Comparison of ENCODE assay signal across 23 cellular contexts in the genomic region with DNA sequence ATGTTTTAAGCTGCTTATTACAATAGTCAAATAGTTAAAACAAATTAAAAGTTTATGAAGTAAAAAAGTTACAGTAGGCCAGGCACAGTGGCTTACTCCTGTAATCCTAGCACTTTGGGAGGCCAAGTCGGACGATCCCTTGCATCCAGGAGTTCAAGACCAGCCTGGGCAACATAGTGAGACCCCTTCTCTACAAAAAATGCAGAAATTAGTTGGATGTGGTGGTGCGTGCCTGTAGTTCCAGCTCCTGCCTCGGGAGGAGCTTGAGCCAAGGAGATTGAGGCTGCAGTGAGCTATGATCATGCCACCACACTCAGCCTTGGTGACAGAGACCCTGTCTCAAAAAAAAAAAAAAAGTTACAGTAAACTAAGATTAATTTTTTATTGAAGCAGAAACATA.
DNase-seq lines count a peak whose midpoint lies in the region; ATAC-seq, FAIRE-seq and TF ChIP-seq lines count a peak whose summit lies in the region.
"Had no signal": no experiment of that assay in that cellular context is flagged by ENCODE, and none has a peak within 500 bp of the region (broad histone marks: within the 10 kb centered on the region; RNA-seq: fewer than 3 reads in every experiment).

No MANE protein-coding gene starts in this region.

- CTCF ChIA-PET in Calu3 (lab: Charles Lee): interaction anchor here (0.6 to 1.0 kb wide), 2 partner anchors 180 to 251 kb away, joined by 4 to 11 read pairs; no protein-coding TSS in a partner anchor

- no peaks in the 10 kb centered on the region for H3K4me1 ChIP-seq in keratinocyte (ENCODE audit: control insufficient read depth, extremely low read depth, insufficient read depth, low read length)
- H3K4me1 ChIP-seq: Caco-2 had no signal

- H3K9me1 ChIP-seq in keratinocyte (ENCODE audit: control insufficient read depth, extremely low read depth, insufficient read depth, low read length): no peaks in the 10 kb centered on the region

- H2AFZ ChIP-seq in keratinocyte (ENCODE audit: control insufficient read depth, low read length): no peak overlapping the region

- H3K27me3 Mint-ChIP-seq in Calu3 (ENCODE audit: unreplicated experiment): no peaks in the 10 kb centered on the region
- H3K27me3 Mint-ChIP-seq: brain; natural killer cell treated with Interleukin-12 subunit alpha and Interleukin-12 subunit beta and Interleukin-15 and Interleukin-18, amount 100 ng/mL, for 72 hours; stimulated activated memory B cell treated with anti-CD40 and anti-IgM and Interleukin-4, amounts not matched to agents 10 μg/mL and 1 μg/mL and 100 μg/mL, for 72 hours had no signal

- dilution Hi-C loops in keratinocyte (cut with MboI; ENCODE audit: extremely low pct_ligation_motif_present, low sequenced_read_pairs): no loop called here

- TF ChIP-seq CTCF in Calu3 (IDR thresholded peaks at IDR 0.05; ENCODE audit: unreplicated experiment) (peak; percentile 24), WERI-Rb-1 (IDR thresholded peaks at IDR 0.05; ENCODE audit: low read depth, low read length) (0 out of 2 replicates have a peak, but pooled peaks have one; percentile 6), keratinocyte (optimal IDR thresholded peaks at IDR 0.05 in 1 of 3, IDR thresholded peaks at IDR 0.05 in 1 of 3, conservative IDR thresholded peaks at IDR 0.05 in 1 of 3; ENCODE audit: extremely low read depth in 1 of 3, insufficient read depth in 2 of 3, low read length in 3 of 3) (peak in 2 of 3 experiments; percentile 9 to 12)

- no peaks in the 10 kb centered on the region for H3K36me3 Mint-ChIP-seq in Calu3 (ENCODE audit: insufficient read depth, unreplicated experiment)
- H3K36me3 Mint-ChIP-seq: natural killer cell treated with Interleukin-12 subunit alpha and Interleukin-12 subunit beta and Interleukin-15 and Interleukin-18, amount 100 ng/mL, for 72 hours; stimulated activated memory B cell treated with anti-CD40 and anti-IgM and Interleukin-4, amounts not matched to agents 10 μg/mL and 1 μg/mL and 100 μg/mL, for 72 hours had no signal

- H3K9ac ChIP-seq in keratinocyte (ENCODE audit: control insufficient read depth, extremely low read depth, insufficient read depth, low read length): no peak overlapping the region

- no peaks in the 10 kb centered on the region for H3K4me1 Mint-ChIP-seq in Calu3 (ENCODE audit: low read depth, unreplicated experiment)
- H3K4me1 Mint-ChIP-seq: brain; stimulated activated memory B cell treated with anti-CD40 and anti-IgM and Interleukin-4, amounts not matched to agents 10 μg/mL and 1 μg/mL and 100 μg/mL, for 72 hours had no signal

- no peaks in the 10 kb centered on the region for H4K20me1 ChIP-seq in keratinocyte (ENCODE audit: control insufficient read depth, extremely low read depth, insufficient read depth, low read length)

- ATAC-seq in HG03280 (IDR thresholded peaks at IDR 0.05; ENCODE audit: unreplicated experiment) (no peak), HG03571 (IDR thresholded peaks at IDR 0.05; ENCODE audit: unreplicated experiment) (no peak)
- ATAC-seq: natural killer cell treated with Interleukin-12 subunit alpha and Interleukin-12 subunit beta and Interleukin-15 and Interleukin-18, amount 100 ng/mL, for 72 hours; stimulated activated memory B cell treated with anti-CD40 and anti-IgM and Interleukin-4, amounts not matched to agents 10 μg/mL and 1 μg/mL and 100 μg/mL, for 72 hours had no signal

- no peak for FAIRE-seq in keratinocyte (lab: Jason Lieb, UNC)
- FAIRE-seq: GM12891 had no signal

- no peak overlapping the region for H3K27ac Mint-ChIP-seq in Calu3 (ENCODE audit: unreplicated experiment)
- H3K27ac Mint-ChIP-seq: activated T-helper 2 cell treated with anti-CD3 and anti-CD28 coated beads, Interferon-gamma antibody, Interleukin-2, Interleukin-4, amounts not matched to agents 10 μg/mL and 5 μg/mL and 100 μg/mL, durations not matched to agents 14 hours and 24 hours and 36 hours; brain; natural killer cell treated with Interleukin-12 subunit alpha and Interleukin-12 subunit beta and Interleukin-15 and Interleukin-18, amount 100 ng/mL, for 72 hours; stimulated activated memory B cell treated with anti-CD40 and anti-IgM and Interleukin-4, amounts not matched to agents 10 μg/mL and 1 μg/mL and 100 μg/mL, for 72 hours had no signal

- H3K4me3 Mint-ChIP-seq in Calu3 (ENCODE audit: low read depth, unreplicated experiment): no peak overlapping the region
- H3K4me3 Mint-ChIP-seq: brain; natural killer cell treated with Interleukin-12 subunit alpha and Interleukin-12 subunit beta and Interleukin-15 and Interleukin-18, amount 100 ng/mL, for 72 hours; stimulated activated memory B cell treated with anti-CD40 and anti-IgM and Interleukin-4, amounts not matched to agents 10 μg/mL and 1 μg/mL and 100 μg/mL, for 72 hours had no signal

- no peaks in the 10 kb centered on the region for H3K79me2 ChIP-seq in keratinocyte (ENCODE audit: control insufficient read depth, insufficient read depth, low read length)

- no TSS peak for BruUV-seq in Calu3 (replicated peaks; lab: Mats Ljungman, UMichigan)

- no peak overlapping the region for H3K27ac ChIP-seq in WERI-Rb-1
- H3K27ac ChIP-seq in keratinocyte (ENCODE audit: control insufficient read depth, insufficient read depth, low read length): no peak overlapping the region

- peak; percentile 6 for DNase-seq in Calu3
- DNase-seq in HT1080 (ENCODE audit: low read depth): peak; percentile 5
- DNase-seq in WERI-Rb-1: no peak
- no peak for DNase-seq in keratinocyte (ENCODE audit: low read depth, low spot score)
- DNase-seq in activated CD4-positive, alpha-beta T cell treated with anti-CD3 and anti-CD28 coated beads, Interleukin-2, amount 50 U/mL, for 1 hour: no peak
- no peak for DNase-seq in NCI-H2081 (lab: John Stamatoyannopoulos, UW)
- DNase-seq: activated CD4-positive, alpha-beta T cell treated with anti-CD3 and anti-CD28 coated beads for 4 hours; dermis blood vessel endothelial cell; foreskin fibroblast; KG1; mesenchymal stem cell; NCI-H1092; NCI-H2081 treated with DMSO at 0.1 percent for 48 hours; NCI-H524 treated with DMSO at 0.1 percent for 48 hours; T1000 had no signal

- H3K27me3 ChIP-seq in WERI-Rb-1 (ENCODE audit: insufficient read depth, low read depth, severe bottlenecking) (no peaks in the 10 kb centered on the region), keratinocyte (ENCODE audit: control insufficient read depth, extremely low read depth, insufficient read depth, low read length) (no peaks in the 10 kb centered on the region)

- H3K36me3 ChIP-seq in WERI-Rb-1: no peaks in the 10 kb centered on the region
- no peaks in the 10 kb centered on the region for H3K36me3 ChIP-seq in keratinocyte (ENCODE audit: control insufficient read depth in 2 of 2, extremely low read depth in 1 of 2, insufficient read depth in 2 of 2, low read length in 2 of 2)

- intact Hi-C loops in Calu3 (cut with micrococcal nuclease; ENCODE audit: unreplicated experiment): loop anchor here (5.0 kb wide), 1 partner anchor 222 kb away; no protein-coding TSS in a partner anchor

- no peak overlapping the region for H3K4me3 ChIP-seq in WERI-Rb-1 (ENCODE audit: low read depth, low read length)
- no peak overlapping the region for H3K4me3 ChIP-seq in keratinocyte (ENCODE audit: control insufficient read depth in 2 of 3, extremely low read depth in 1 of 3, insufficient read depth in 2 of 3, low read depth in 1 of 3, low read length in 3 of 3)

- no peak overlapping the region for H3K4me2 ChIP-seq in keratinocyte (ENCODE audit: control insufficient read depth, extremely low read depth, insufficient read depth, low read depth, low read length)

- H3K9me3 ChIP-seq in WERI-Rb-1 (ENCODE audit: severe bottlenecking) (no peaks in the 10 kb centered on the region), keratinocyte (ENCODE audit: control insufficient read depth, low read depth, low read length) (no peaks in the 10 kb centered on the region)

- no peaks in the 10 kb centered on the region for H3K9me3 Mint-ChIP-seq in Calu3 (ENCODE audit: low read depth, unreplicated experiment)
- H3K9me3 Mint-ChIP-seq: brain had no signal

Comparison
In these comparisons a context has a peak if more than half of its experiments do, and no peak if none do; other contexts are left out.
1. DNase-seq: peak in Calu3 (single experiment) and HT1080 (single experiment); none in WERI-Rb-1 (single experiment), keratinocyte (single experiment), activated CD4-positive, alpha-beta T cell treated with anti-CD3 and anti-CD28 coated beads, Interleukin-2, amount 50 U/mL, for 1 hour (single experiment) and NCI-H2081 (0 of 2).
2. Peak in every context shown above with its lines, with median percentiles within 50 percentile points of each other: CTCF ChIP-seq.